Comparison of ENCODE assay signal across 8 cellular contexts in the genomic region with DNA sequence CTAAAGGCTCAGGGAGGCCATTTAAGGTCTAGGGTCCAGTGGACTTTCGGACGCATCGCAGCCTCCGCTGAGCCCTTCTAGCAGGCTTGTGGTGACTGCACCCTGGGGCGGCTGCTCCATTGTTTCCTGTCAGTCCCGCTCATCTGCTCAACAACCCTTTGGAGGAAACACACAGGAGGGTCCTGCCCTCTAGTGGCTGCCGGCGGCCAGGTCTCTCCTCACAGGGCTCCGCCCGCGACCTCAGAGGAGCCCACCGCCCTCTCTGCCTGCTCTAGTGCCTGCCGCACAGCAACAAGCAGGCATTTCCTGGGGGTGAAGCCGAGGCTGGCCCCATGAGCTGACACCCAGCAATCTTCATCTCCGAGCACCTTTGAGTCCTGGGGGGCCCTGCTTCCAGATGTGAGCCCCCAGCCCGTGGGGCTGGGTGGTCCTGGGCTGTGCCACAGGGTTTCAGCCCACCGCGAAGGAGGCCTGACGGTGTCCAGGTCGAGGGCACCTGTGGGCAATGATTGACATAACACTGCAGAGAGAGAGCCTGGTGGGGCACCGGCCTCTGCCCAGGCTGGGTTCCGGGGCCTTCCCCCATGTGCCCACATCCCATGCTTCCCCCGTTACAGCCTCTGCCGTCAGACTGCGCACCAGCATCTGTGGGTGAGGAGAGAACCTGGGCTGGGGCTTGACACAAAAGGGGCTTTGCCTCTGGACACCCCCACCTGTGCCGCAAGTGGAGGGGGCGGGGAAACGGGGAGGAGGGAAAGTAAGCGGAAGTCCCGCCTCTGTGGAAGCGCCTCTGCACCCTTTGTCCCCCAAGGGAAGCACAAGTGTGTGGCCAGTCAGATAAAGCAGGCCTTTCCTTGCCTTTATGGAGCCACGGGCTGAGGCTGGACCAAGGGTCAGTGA. TPM values are rescaled to one million over a fixed set of nuclear protein-coding genes. Genes with fewer than 3 reads are reported as not detected.
A peak's percentile ranks its signal among the peaks of the same experiment; 100 is the strongest.
DNase-seq lines count a peak whose midpoint lies in the region; ATAC-seq and TF ChIP-seq lines count a peak whose summit lies in the region.

No MANE protein-coding gene starts in this region.

- peak; percentile 56 for DNase-seq in DMS114 treated with DMSO at 0.1 percent for 48 hours (lab: John Stamatoyannopoulos, UW; ENCODE audit: unreplicated experiment)
- DNase-seq in Panc1 (ENCODE audit: low read depth, low spot score): peak; percentile 32
- DNase-seq in activated T-cell treated with anti-CD3 and anti-CD28 coated beads, Interleukin-2, amount 50 U/mL, for 72 hours: peak; percentile 89 to 93
- DNase-seq in fibroblast of pulmonary artery (ENCODE audit: low read depth): peak; percentile 76
- DNase-seq in nephron progenitor cell: peak; percentile 90
- peak; percentile 81 for DNase-seq in stimulated activated naive CD4-positive, alpha-beta T cell treated with Interleukin-2 at 50 U/mL for 16 hours (lab: John Stamatoyannopoulos, UW)

- peak overlapping the region; percentile 89 to 93 for H3K4me3 Mint-ChIP-seq in activated T-cell treated with anti-CD3 and anti-CD28 coated beads, Interleukin-2, amount 50 U/mL, for 72 hours
- peak overlapping the region; percentile 48 for H3K4me3 Mint-ChIP-seq in nephron progenitor cell

- no TSS peak for BruUV-seq in Panc1 (replicated peaks; lab: Mats Ljungman, UMichigan)

- H3K9me3 ChIP-seq in HUES6 (ENCODE audit: control insufficient read depth, insufficient read depth, low read depth, low read length) (no peaks in the 10 kb centered on the region), Panc1 (ENCODE audit: control insufficient read depth, insufficient read depth, low read depth, low read length) (no peaks in the 10 kb centered on the region)

- no peaks in the 10 kb centered on the region for H3K36me3 Mint-ChIP-seq in activated T-cell treated with anti-CD3 and anti-CD28 coated beads, Interleukin-2, amount 50 U/mL, for 72 hours (ENCODE audit: insufficient read depth in 2 of 2)
- H3K36me3 Mint-ChIP-seq in nephron progenitor cell (ENCODE audit: low read depth): no peaks in the 10 kb centered on the region

- H3K27me3 Mint-ChIP-seq in activated T-cell treated with anti-CD3 and anti-CD28 coated beads, Interleukin-2, amount 50 U/mL, for 72 hours (ENCODE audit: low read depth): no peaks in the 10 kb centered on the region
- peaks cover under 1% of the 10 kb centered on the region for H3K27me3 Mint-ChIP-seq in nephron progenitor cell (ENCODE audit: low read depth, poor library complexity)

- TF ChIP-seq CTCF in Panc1 (IDR thresholded peaks at IDR 0.05) (peak; percentile 92), fibroblast of pulmonary artery (IDR thresholded peaks at IDR 0.05; ENCODE audit: low read length, missing control alignments) (peak; percentile 93), nephron progenitor cell (IDR thresholded peaks at IDR 0.05) (peak; percentile 94)

- H3K4me1 ChIP-seq in HUES6 (ENCODE audit: control insufficient read depth, insufficient read depth, low read length) (peaks cover 24% of the 10 kb centered on the region), Panc1 (ENCODE audit: control insufficient read depth, insufficient read depth, low read length) (peaks cover 3% of the 10 kb centered on the region)

- H3K9me3 Mint-ChIP-seq in activated T-cell treated with anti-CD3 and anti-CD28 coated beads, Interleukin-2, amount 50 U/mL, for 72 hours: no peaks in the 10 kb centered on the region
- no peaks in the 10 kb centered on the region for H3K9me3 Mint-ChIP-seq in nephron progenitor cell

- H3K27me3 ChIP-seq in HUES6 (ENCODE audit: control insufficient read depth, insufficient read depth, low read length) (0 out of 2 replicates have a peak, but pooled peaks cover 6% of the 10 kb centered on the region), Panc1 (ENCODE audit: control insufficient read depth, insufficient read depth, low read length) (no peaks in the 10 kb centered on the region)

- ATAC-seq in GM21423 (IDR thresholded peaks at IDR 0.05; ENCODE audit: unreplicated experiment) (peak; percentile 82), Panc1 (peak; percentile 93)
- peak; percentile 91 to 93 for ATAC-seq in activated T-cell treated with anti-CD3 and anti-CD28 coated beads, Interleukin-2, amount 50 U/mL, for 72 hours (replicated peaks in 1 of 2)

- in situ Hi-C loops in Panc1 (cut with HindIII; ENCODE audit: low pct_unique_long_range_greater_than_20kb, low sequenced_read_pairs): no loop called here

- CTCF ChIA-PET in Panc1 (lab: Charles Lee): no interaction called here

- H3K9ac ChIP-seq in HUES6 (ENCODE audit: low read length): peak overlapping the region; percentile 27

- H3K36me3 ChIP-seq in HUES6 (ENCODE audit: control insufficient read depth, insufficient read depth, low read length): no peaks in the 10 kb centered on the region
- no peaks in the 10 kb centered on the region for H3K36me3 ChIP-seq in Panc1 (ENCODE audit: control insufficient read depth, insufficient read depth, low read length)

- POLR2A ChIA-PET in Panc1 (lab: Charles Lee): no interaction called here

- H3K27ac ChIP-seq in HUES6 (ENCODE audit: low read depth, low read length): no peak overlapping the region
- H3K27ac ChIP-seq in Panc1 (ENCODE audit: low read length): peak overlapping the region; percentile 72; the same call in 1 of the 2 replicates

- peak overlapping the region; percentile 53 for H3K4me3 ChIP-seq in HUES6 (ENCODE audit: low read depth, low read length)
- peak overlapping the region; percentile 56 to 72 for H3K4me3 ChIP-seq in Panc1 (ENCODE audit: low read depth in 2 of 2, low read length in 2 of 2)
- peak overlapping the region; percentile 44 for H3K4me3 ChIP-seq in fibroblast of pulmonary artery (replicated peaks; ENCODE audit: low read depth, low read length)

- H3K27ac Mint-ChIP-seq in activated T-cell treated with anti-CD3 and anti-CD28 coated beads, Interleukin-2, amount 50 U/mL, for 72 hours: peak overlapping the region; percentile 93
- no peak overlapping the region for H3K27ac Mint-ChIP-seq in nephron progenitor cell

- intact Hi-C loops in Panc1 (cut with micrococcal nuclease; ENCODE audit: unreplicated experiment): loop anchor here (2.0 kb wide), 1 partner anchor 222 kb away; no protein-coding TSS in a partner anchor

- peaks cover 19% of the 10 kb centered on the region for H3K4me1 Mint-ChIP-seq in activated T-cell treated with anti-CD3 and anti-CD28 coated beads, Interleukin-2, amount 50 U/mL, for 72 hours (ENCODE audit: low read depth)
- peaks cover 21% of the 10 kb centered on the region for H3K4me1 Mint-ChIP-seq in nephron progenitor cell

RNA-seq across cellular contexts. Expression of gene SFMBT1, which starts 27.0 kb away (rescaled TPM):
- total RNA-seq in Panc1 (2021; ENCODE audit: unreplicated experiment): 24.4 TPM
- polyA plus RNA-seq in Panc1 (2012; ENCODE audit: insufficient read length): 10.6 TPM
- total RNA-seq in activated T-cell treated with anti-CD3 and anti-CD28 coated beads, Interleukin-2, amount 50 U/mL, for 72 hours: 10 to 100 TPM; 24.9 to 26.3 TPM

RNA-seq across cellular contexts. Expression of gene RFT1, which starts 57.3 kb away (rescaled TPM):
- 21.0 TPM for total RNA-seq in Panc1 (2021; ENCODE audit: unreplicated experiment)
- polyA plus RNA-seq in Panc1 (2012; ENCODE audit: insufficient read length): 19.0 TPM
- total RNA-seq in activated T-cell treated with anti-CD3 and anti-CD28 coated beads, Interleukin-2, amount 50 U/mL, for 72 hours: 10 to 100 TPM; 26.6 to 29.9 TPM

Comparison
In these comparisons a context has a peak if more than half of its experiments do, and no peak if none do; other contexts are left out.
1. DNase-seq: peak in every context shown above with its lines; median percentile 91 in activated T-cell treated with anti-CD3 and anti-CD28 coated beads, Interleukin-2, amount 50 U/mL, for 72 hours; 90 in nephron progenitor cell; 81 in stimulated activated naive CD4-positive, alpha-beta T cell treated with Interleukin-2 at 50 U/mL for 16 hours; 76 in fibroblast of pulmonary artery; 56 in DMS114 treated with DMSO at 0.1 percent for 48 hours; 32 in Panc1.